In genomic region chr3:144864646-144865045, GRCh38 we compare ENCODE assay signal across 17 cellular contexts.
DNase-seq lines count a peak whose midpoint lies in the region; FAIRE-seq and TF ChIP-seq lines count a peak whose summit lies in the region.
"Had no signal": no experiment of that assay in that cellular context is flagged by ENCODE, and none has a peak within 500 bp of the region (broad histone marks: within the 10 kb centered on the region; RNA-seq: fewer than 3 reads in every experiment).

No MANE protein-coding gene starts in this region.

- no peak for TF ChIP-seq POLR2A in endothelial cell of umbilical vein (IDR thresholded peaks at IDR 0.05; ENCODE audit: low read depth, low read length)

- H2AFZ ChIP-seq in endothelial cell of umbilical vein (ENCODE audit: low read depth, low read length): peak overlapping the region; percentile 55
- peak overlapping the region; percentile 26 for H2AFZ ChIP-seq in keratinocyte (ENCODE audit: control insufficient read depth, low read length)
- H2AFZ ChIP-seq: GM23248 had no signal

- TF ChIP-seq CTCF in RWPE1 (conservative IDR thresholded peaks at IDR 0.05; ENCODE audit: low read depth) (no peak), endothelial cell of umbilical vein (IDR thresholded peaks at IDR 0.05; ENCODE audit: extremely low read depth in 1 of 2, insufficient read depth in 1 of 2, low read depth in 1 of 2, low read length in 2 of 2) (no peak), keratinocyte (optimal IDR thresholded peaks at IDR 0.05 in 1 of 3, IDR thresholded peaks at IDR 0.05 in 1 of 3, conservative IDR thresholded peaks at IDR 0.05 in 1 of 3; ENCODE audit: extremely low read depth in 1 of 3, insufficient read depth in 2 of 3, low read length in 3 of 3) (no peak), GM10248 (IDR thresholded peaks at IDR 0.05; ENCODE audit: control extremely low read depth, extremely low read depth, low read depth, missing control alignments) (no peak)

- H3K9ac ChIP-seq in endothelial cell of umbilical vein (replicated peaks; ENCODE audit: extremely low read depth, insufficient read depth, low read length) (no peak overlapping the region), keratinocyte (ENCODE audit: control insufficient read depth, extremely low read depth, insufficient read depth, low read length) (no peak overlapping the region)
- H3K9ac ChIP-seq: BLaER1 treated with 17β-estradiol and CSF1 and Interleukin-3, amounts not matched to agents 10 nM and 100 nM; GM23248 had no signal

- peak; percentile 17 for DNase-seq in NCI-H1436 (lab: John Stamatoyannopoulos, UW)
- DNase-seq in NCI-H1436 treated with DMSO at 0.1 percent for 48 hours (lab: John Stamatoyannopoulos, UW): no peak
- DNase-seq in RWPE1 (ENCODE audit: low spot score): peak; percentile 36
- DNase-seq in endothelial cell of umbilical vein (ENCODE audit: low read depth, low spot score): no peak
- DNase-seq in keratinocyte (ENCODE audit: low read depth, low spot score): peak; percentile 44
- no peak for DNase-seq in activated T-cell treated with anti-CD3 and anti-CD28 coated beads, Interleukin-2, amount 50 U/mL, for 48 hours
- DNase-seq in GM10248 (ENCODE audit: extremely low spot score): no peak
- DNase-seq: 8988T; Calu3; CD8-positive, alpha-beta T cell; DMS79 treated with DMSO at 0.1 percent for 48 hours; GF-D8; GM23248 had no signal

- H4K20me1 ChIP-seq in endothelial cell of umbilical vein (replicated peaks; ENCODE audit: control insufficient read depth, extremely low read depth, insufficient read depth, low read length): no peaks in the 10 kb centered on the region
- no peaks in the 10 kb centered on the region for H4K20me1 ChIP-seq in keratinocyte (ENCODE audit: control insufficient read depth, extremely low read depth, insufficient read depth, low read length)
- H4K20me1 ChIP-seq: BLaER1 treated with 17β-estradiol and CSF1 and Interleukin-3, amounts not matched to agents 10 nM and 100 nM had no signal

- no peak overlapping the region for H3K4me3 ChIP-seq in endothelial cell of umbilical vein (replicated peaks in 1 of 3; ENCODE audit: insufficient read depth in 1 of 3, low read depth in 1 of 3, low read length in 3 of 3)
- no peak overlapping the region for H3K4me3 ChIP-seq in keratinocyte (ENCODE audit: control insufficient read depth in 2 of 3, extremely low read depth in 1 of 3, insufficient read depth in 2 of 3, low read depth in 1 of 3, low read length in 3 of 3)
- H3K4me3 ChIP-seq: BLaER1 treated with 17β-estradiol and CSF1 and Interleukin-3, amounts not matched to agents 10 nM and 100 nM; GM12878; GM23248; HAP-1 had no signal

- BruUV-seq in endothelial cell of umbilical vein (replicated peaks; lab: Mats Ljungman, UMichigan): no TSS peak

- no peaks in the 10 kb centered on the region for H3K4me1 ChIP-seq in endothelial cell of umbilical vein (ENCODE audit: control insufficient read depth, extremely low read depth, insufficient read depth, low read length)
- peaks cover 8% of the 10 kb centered on the region for H3K4me1 ChIP-seq in keratinocyte (ENCODE audit: control insufficient read depth, extremely low read depth, insufficient read depth, low read length)
- H3K4me1 ChIP-seq: HAP-1 had no signal

- intact Hi-C loops in endothelial cell of umbilical vein (cut with micrococcal nuclease): no loop called here

- no peaks in the 10 kb centered on the region for H3K9me1 ChIP-seq in endothelial cell of umbilical vein (replicated peaks; ENCODE audit: control insufficient read depth, extremely low read depth, insufficient read depth, low read length)
- no peaks in the 10 kb centered on the region for H3K9me1 ChIP-seq in keratinocyte (ENCODE audit: control insufficient read depth, extremely low read depth, insufficient read depth, low read length)

- POLR2A ChIA-PET in RWPE1 (lab: Yijun Ruan, JAX; ENCODE audit: low non-redundant PET) (no interaction called here), endothelial cell of umbilical vein (lab: Charles Lee) (no interaction called here), GM10248 (lab: Yijun Ruan, JAX) (no interaction called here)

- H3K79me2 ChIP-seq in endothelial cell of umbilical vein (ENCODE audit: control insufficient read depth, insufficient read depth, low read length) (no peaks in the 10 kb centered on the region), keratinocyte (ENCODE audit: control insufficient read depth, insufficient read depth, low read length) (no peaks in the 10 kb centered on the region)

- dilution Hi-C loops in endothelial cell of umbilical vein (cut with MboI; ENCODE audit: extremely low pct_ligation_motif_present, low sequenced_read_pairs): no loop called here
- dilution Hi-C loops in keratinocyte (cut with MboI; ENCODE audit: extremely low pct_ligation_motif_present, low sequenced_read_pairs): no loop called here

- FAIRE-seq in endothelial cell of umbilical vein (lab: Jason Lieb, UNC) (no peak), keratinocyte (lab: Jason Lieb, UNC) (no peak)
- FAIRE-seq: GM12878, GM19239 had no signal

- H3K4me2 ChIP-seq in endothelial cell of umbilical vein (ENCODE audit: insufficient read depth, low read length) (no peak overlapping the region), keratinocyte (ENCODE audit: control insufficient read depth, extremely low read depth, insufficient read depth, low read depth, low read length) (no peak overlapping the region)
- H3K4me2 ChIP-seq: BLaER1 treated with 17β-estradiol and CSF1 and Interleukin-3, amounts not matched to agents 10 nM and 100 nM had no signal

- no peaks in the 10 kb centered on the region for H3K9me3 ChIP-seq in endothelial cell of umbilical vein (replicated peaks; ENCODE audit: control insufficient read depth, insufficient read depth, low read length)
- H3K9me3 ChIP-seq in keratinocyte (ENCODE audit: control insufficient read depth, low read depth, low read length): no peaks in the 10 kb centered on the region
- H3K9me3 ChIP-seq: BLaER1 treated with 17β-estradiol and CSF1 and Interleukin-3, amounts not matched to agents 10 nM and 100 nM; HAP-1 had no signal

- no peaks in the 10 kb centered on the region for H3K36me3 ChIP-seq in endothelial cell of umbilical vein (ENCODE audit: control insufficient read depth in 2 of 2, extremely low read depth in 1 of 2, insufficient read depth in 2 of 2, low read length in 2 of 2)
- H3K36me3 ChIP-seq in keratinocyte (ENCODE audit: control insufficient read depth in 2 of 2, extremely low read depth in 1 of 2, insufficient read depth in 2 of 2, low read length in 2 of 2): no peaks in the 10 kb centered on the region
- H3K36me3 ChIP-seq: BLaER1 treated with 17β-estradiol and CSF1 and Interleukin-3, amounts not matched to agents 10 nM and 100 nM; HAP-1 had no signal

- H3K27me3 ChIP-seq in endothelial cell of umbilical vein (ENCODE audit: control insufficient read depth in 2 of 2, insufficient read depth in 2 of 2, low read length in 2 of 2): no peaks in the 10 kb centered on the region
- H3K27me3 ChIP-seq in keratinocyte (ENCODE audit: control insufficient read depth, extremely low read depth, insufficient read depth, low read length): no peaks in the 10 kb centered on the region
- H3K27me3 ChIP-seq: BLaER1 treated with 17β-estradiol and CSF1 and Interleukin-3, amounts not matched to agents 10 nM and 100 nM had no signal

- no peak overlapping the region for H3K27ac ChIP-seq in RWPE1
- H3K27ac ChIP-seq in endothelial cell of umbilical vein (ENCODE audit: insufficient read depth, low read depth, low read length): no peak overlapping the region
- no peak overlapping the region for H3K27ac ChIP-seq in keratinocyte (ENCODE audit: control insufficient read depth, insufficient read depth, low read length)
- H3K27ac ChIP-seq: BLaER1 treated with 17β-estradiol and CSF1 and Interleukin-3, amounts not matched to agents 10 nM and 100 nM; GM23248 had no signal

- CTCF ChIA-PET in RWPE1 (lab: Yijun Ruan, JAX): interaction anchor here (0.7 kb wide), 1 partner anchor 51 kb away, joined by 4 read pairs; no protein-coding TSS in a partner anchor
- CTCF ChIA-PET in endothelial cell of umbilical vein (lab: Charles Lee): interaction anchor here (1.4 to 1.8 kb wide), 2 partner anchors 10 to 16 kb away, joined by 7 read pairs; no protein-coding TSS in a partner anchor
- CTCF ChIA-PET in GM10248 (lab: Yijun Ruan, JAX): interaction anchor here (1.2 kb wide), 1 partner anchor 16 kb away, joined by 3 read pairs; no protein-coding TSS in a partner anchor

TF ChIP-seq in endothelial cell of umbilical vein, 7 proteins besides CTCF, POLR2A, EP300 and RAD21:
- no peak for TF ChIP-seq JUN (IDR thresholded peaks at IDR 0.05; ENCODE audit: borderline replicate concordance, insufficient read depth, insufficient read length, low read depth)
- TF ChIP-seq EZH2 (IDR thresholded peaks at IDR 0.05; ENCODE audit: borderline replicate concordance, low read depth, low read length, severe bottlenecking): no peak
- TF ChIP-seq MAX (IDR thresholded peaks at IDR 0.05; ENCODE audit: insufficient read depth, insufficient read length): no peak
- no peak for TF ChIP-seq POLR2AphosphoS5 (IDR thresholded peaks at IDR 0.05; ENCODE audit: insufficient read depth, low read depth, low read length)
- no peak for TF ChIP-seq GATA2 (IDR thresholded peaks at IDR 0.05; ENCODE audit: insufficient read depth, insufficient read length, low read depth, low read length)
- TF ChIP-seq FOS (IDR thresholded peaks at IDR 0.05; ENCODE audit: borderline replicate concordance, insufficient read depth, low read length): no peak
- TF ChIP-seq MYC (IDR thresholded peaks at IDR 0.05; ENCODE audit: low read depth, low read length): no peak

Comparison
In these comparisons a context has a peak if more than half of its experiments do, and no peak if none do; other contexts are left out.
1. DNase-seq: peak in NCI-H1436 (single experiment), RWPE1 (single experiment) and keratinocyte (single experiment); none in NCI-H1436 treated with DMSO at 0.1 percent for 48 hours (single experiment), endothelial cell of umbilical vein (single experiment), activated T-cell treated with anti-CD3 and anti-CD28 coated beads, Interleukin-2, amount 50 U/mL, for 48 hours (0 of 2) and GM10248 (single experiment).